In genomic region chr12:104411826-104412626, GRCh38 we compare ENCODE assay signal across 15 cellular contexts. TPM values are rescaled to one million over a fixed set of nuclear protein-coding genes. Genes with fewer than 3 reads are reported as not detected.
A peak's percentile ranks its signal among the peaks of the same experiment; 100 is the strongest.
DNase-seq lines count a peak whose midpoint lies in the region; ATAC-seq, FAIRE-seq and TF ChIP-seq lines count a peak whose summit lies in the region.
"Had no signal": no experiment of that assay in that cellular context is flagged by ENCODE, and none has a peak within 500 bp of the region (broad histone marks: within the 10 kb centered on the region; RNA-seq: fewer than 3 reads in every experiment).

No MANE protein-coding gene starts in this region.

- H2BK12ac ChIP-seq in neuronal stem cell (ENCODE audit: low read length) = no peak overlapping the region

- no peak overlapping the region for H3K4ac ChIP-seq in neuronal stem cell (ENCODE audit: low read length)

- H3K14ac ChIP-seq in neuronal stem cell (ENCODE audit: low read length) = no peak overlapping the region

- FAIRE-seq in HTR-8/SVneo (lab: Jason Lieb, UNC) = no peak
- FAIRE-seq: D721Med had no signal

- no peak overlapping the region for H3K9ac ChIP-seq in endodermal cell (ENCODE audit: extremely low read depth, low read length, poor library complexity, severe bottlenecking)
- no peak overlapping the region for H3K9ac ChIP-seq in neuronal stem cell (ENCODE audit: low read depth, low read length, poor library complexity)

- no peak for ATAC-seq in HG03439 (IDR thresholded peaks at IDR 0.05; ENCODE audit: unreplicated experiment)
- ATAC-seq in GM18519 (IDR thresholded peaks at IDR 0.05; ENCODE audit: low FRiP score, unreplicated experiment) = no peak

- peaks cover 7% of the 10 kb centered on the region for H3K4me1 ChIP-seq in endodermal cell (ENCODE audit: control insufficient read depth, insufficient read depth, low read length)
- H3K4me1 ChIP-seq in neuronal stem cell (ENCODE audit: control insufficient read depth in 2 of 2, insufficient read depth in 1 of 2, low read depth in 1 of 2, low read length in 2 of 2) = peaks cover 0 to 4% of the 10 kb centered on the region in 2 donors
- H3K4me1 ChIP-seq: esophagus squamous epithelium had no signal

- CTCF ChIA-PET in activated CD4-positive, alpha-beta memory T cell treated with anti-CD3 and anti-CD28 coated beads for 36 hours (lab: Charles Lee) = interaction anchor here (0.8 kb wide), 1 partner anchor 48 kb away, joined by 3 read pairs; no protein-coding TSS in a partner anchor

- H3K23ac ChIP-seq in neuronal stem cell (ENCODE audit: low read depth, low read length, poor library complexity) = no peak overlapping the region

- no peak overlapping the region for H2AFZ ChIP-seq in neuronal stem cell (ENCODE audit: low read length)

- peak; percentile 27 for DNase-seq in ELF-1 (ENCODE audit: low read depth, low spot score)
- peak; percentile 23 for DNase-seq in HTR-8/SVneo (ENCODE audit: insufficient read length, low spot score)
- peak; percentile 70 for DNase-seq in endodermal cell
- DNase-seq in neuronal stem cell (ENCODE audit: low spot score) = no peak
- no peak for DNase-seq in NCI-H2171 treated with DMSO at 0.1 percent for 48 hours (lab: John Stamatoyannopoulos, UW)
- no peak for DNase-seq in activated CD4-positive, alpha-beta memory T cell treated with anti-CD3 and anti-CD28 coated beads for 36 hours
- DNase-seq: esophagus squamous epithelium, NCI-H1436, NCI-H526, Peyer's patch had no signal

- TF ChIP-seq CTCF in endodermal cell (conservative IDR thresholded peaks at IDR 0.05) = no peak

- H2BK120ac ChIP-seq in neuronal stem cell (ENCODE audit: low read depth, low read length) = no peak overlapping the region

- intact Hi-C loops in activated CD4-positive, alpha-beta memory T cell treated with anti-CD3 and anti-CD28 coated beads for 36 hours (cut with micrococcal nuclease) = no loop called here

- no peaks in the 10 kb centered on the region for H3K36me3 ChIP-seq in endodermal cell (ENCODE audit: control insufficient read depth, insufficient read depth, low read length)
- no peaks in the 10 kb centered on the region for H3K36me3 ChIP-seq in neuronal stem cell (replicated peaks in 1 of 2; ENCODE audit: control insufficient read depth in 2 of 2, insufficient read depth in 2 of 2, low read length in 2 of 2)
- H3K36me3 ChIP-seq: esophagus squamous epithelium, Peyer's patch had no signal

- POLR2A ChIA-PET in activated CD4-positive, alpha-beta memory T cell treated with anti-CD3 and anti-CD28 coated beads for 36 hours (lab: Charles Lee) = no interaction called here

- H2BK15ac ChIP-seq in neuronal stem cell (ENCODE audit: low read length) = no peak overlapping the region

- no peak overlapping the region for H3K4me2 ChIP-seq in neuronal stem cell (ENCODE audit: insufficient read depth, low read length, poor library complexity, severe bottlenecking)

- H3K27ac ChIP-seq in endodermal cell (ENCODE audit: low read depth, low read length) (no peak overlapping the region), neuronal stem cell (replicated peaks; ENCODE audit: low read length) (no peak overlapping the region)
- H3K27ac ChIP-seq: dorsolateral prefrontal cortex, esophagus squamous epithelium, Peyer's patch had no signal

- H2BK5ac ChIP-seq in neuronal stem cell (ENCODE audit: low read length) = no peak overlapping the region

- peaks cover 32% of the 10 kb centered on the region for H3K4me1 Mint-ChIP-seq in endodermal cell
- H3K4me1 Mint-ChIP-seq in activated CD4-positive, alpha-beta memory T cell treated with anti-CD3 and anti-CD28 coated beads for 36 hours (ENCODE audit: low read depth) = peaks cover 13% of the 10 kb centered on the region

- H3K9me3 ChIP-seq in endodermal cell (ENCODE audit: control insufficient read depth, low read length) = peaks cover 18% of the 10 kb centered on the region
- no peaks in the 10 kb centered on the region for H3K9me3 ChIP-seq in neuronal stem cell (replicated peaks in 1 of 2; ENCODE audit: control insufficient read depth in 2 of 2, insufficient read depth in 1 of 2, low read depth in 1 of 2, low read length in 2 of 2)
- H3K9me3 ChIP-seq: esophagus squamous epithelium, Peyer's patch had no signal

- 92 to 98% methylated on average over 10 to 16 of the region's 16 CpGs for WGBS in endodermal cell (ENCODE audit: insufficient coverage in 1 of 2, insufficient read length in 1 of 2), 2 experiments
- no CpG with 5 or more reads among the region's 16 CpGs for WGBS in neuronal stem cell (ENCODE audit: extremely low coverage in 2 of 2, insufficient read length in 2 of 2, insufficient replicate concordance in 1 of 2), 2 donors

- H2AK5ac ChIP-seq in neuronal stem cell (ENCODE audit: low read depth, low read length) = peak overlapping the region; percentile 41

- H3K4me3 ChIP-seq in endodermal cell (ENCODE audit: low read length) = no peak overlapping the region
- H3K4me3 ChIP-seq in neuronal stem cell (ENCODE audit: low read length in 2 of 2) = no peak overlapping the region
- H3K4me3 ChIP-seq: dorsolateral prefrontal cortex, esophagus squamous epithelium, Peyer's patch had no signal

- H3K18ac ChIP-seq in neuronal stem cell (ENCODE audit: low read length) = peak overlapping the region; percentile 6

- H3K36me3 Mint-ChIP-seq in endodermal cell (ENCODE audit: low read depth) = peaks cover under 1% of the 10 kb centered on the region
- no peaks in the 10 kb centered on the region for H3K36me3 Mint-ChIP-seq in activated CD4-positive, alpha-beta memory T cell treated with anti-CD3 and anti-CD28 coated beads for 36 hours
- H3K36me3 Mint-ChIP-seq: brain had no signal

- no peak overlapping the region for H3K27ac Mint-ChIP-seq in endodermal cell
- H3K27ac Mint-ChIP-seq in activated CD4-positive, alpha-beta memory T cell treated with anti-CD3 and anti-CD28 coated beads for 36 hours = no peak overlapping the region
- H3K27ac Mint-ChIP-seq: brain had no signal

- H3K27me3 Mint-ChIP-seq in endodermal cell (ENCODE audit: insufficient read depth) = peaks cover 11% of the 10 kb centered on the region
- H3K27me3 Mint-ChIP-seq in activated CD4-positive, alpha-beta memory T cell treated with anti-CD3 and anti-CD28 coated beads for 36 hours = no peaks in the 10 kb centered on the region
- H3K27me3 Mint-ChIP-seq: brain had no signal

- peak overlapping the region; percentile 3 for H4K91ac ChIP-seq in neuronal stem cell (ENCODE audit: low read depth, low read length, poor library complexity)

- H3K4me3 Mint-ChIP-seq in endodermal cell = no peak overlapping the region
- H3K4me3 Mint-ChIP-seq in activated CD4-positive, alpha-beta memory T cell treated with anti-CD3 and anti-CD28 coated beads for 36 hours = no peak overlapping the region
- H3K4me3 Mint-ChIP-seq: brain had no signal

- no peak overlapping the region for H4K8ac ChIP-seq in neuronal stem cell (ENCODE audit: low read depth, low read length)

- no peaks in the 10 kb centered on the region for H3K79me1 ChIP-seq in neuronal stem cell (ENCODE audit: low read depth, low read length)

- H3K27me3 ChIP-seq in endodermal cell (ENCODE audit: control insufficient read depth, insufficient read depth, low read length, poor library complexity, severe bottlenecking) (no peaks in the 10 kb centered on the region), neuronal stem cell (ENCODE audit: control insufficient read depth in 3 of 3, insufficient read depth in 3 of 3, low read depth in 1 of 3, low read length in 3 of 3) (peaks cover 0 to 8% (median 0%) of the 10 kb centered on the region in 3 experiments)
- H3K27me3 ChIP-seq: dorsolateral prefrontal cortex, esophagus squamous epithelium, Peyer's patch had no signal

- H3K9me3 Mint-ChIP-seq in endodermal cell = peaks cover 11% of the 10 kb centered on the region
- no peaks in the 10 kb centered on the region for H3K9me3 Mint-ChIP-seq in activated CD4-positive, alpha-beta memory T cell treated with anti-CD3 and anti-CD28 coated beads for 36 hours

RNA-seq across cellular contexts. Expression of gene CHST11, which starts 44.7 kb away (rescaled TPM):
- 10 to 100 TPM; 30.7 to 36.2 TPM for total RNA-seq in endodermal cell
- polyA plus RNA-seq in endodermal cell (2013, experiment 1 of 2) = 17.3 TPM
- 17.2 TPM for polyA plus RNA-seq in endodermal cell (2013, experiment 2 of 2)
- polyA plus RNA-seq in neuronal stem cell (2013, experiment 1 of 2) = 7.7 TPM
- polyA plus RNA-seq in neuronal stem cell (2013, experiment 2 of 2) = 7.7 TPM
- total RNA-seq in activated CD4-positive, alpha-beta memory T cell treated with anti-CD3 and anti-CD28 coated beads for 36 hours = 10 to 100 TPM; 58.3 to 59.0 TPM

Comparison
In these comparisons a context has a peak if more than half of its experiments do, and no peak if none do; other contexts are left out.
1. DNase-seq: peak in ELF-1 (single experiment), HTR-8/SVneo (single experiment) and endodermal cell (single experiment); none in neuronal stem cell (single experiment), NCI-H2171 treated with DMSO at 0.1 percent for 48 hours (single experiment) and activated CD4-positive, alpha-beta memory T cell treated with anti-CD3 and anti-CD28 coated beads for 36 hours (single experiment).